ENCODE assay signal across 21 cellular contexts in genomic region chr3:141456328-141456689, GRCh38. TPM values are rescaled to one million over a fixed set of nuclear protein-coding genes. Genes with fewer than 3 reads are reported as not detected.
DNase-seq lines count a peak whose midpoint lies in the region; ATAC-seq and TF ChIP-seq lines count a peak whose summit lies in the region.
"Had no signal": no experiment of that assay in that cellular context is flagged by ENCODE, and none has a peak within 500 bp of the region (broad histone marks: within the 10 kb centered on the region; RNA-seq: fewer than 3 reads in every experiment).

No MANE protein-coding gene starts in this region.

- no peaks in the 10 kb centered on the region for H3K36me3 ChIP-seq in ACC112 (ENCODE audit: insufficient read depth, low read length)
- no peaks in the 10 kb centered on the region for H3K36me3 ChIP-seq in aorta (ENCODE audit: control insufficient read depth in 1 of 2, insufficient read depth in 2 of 2, low read length in 1 of 2)
- H3K36me3 ChIP-seq: cardiac muscle cell, MG63, upper lobe of left lung had no signal

- no peaks in the 10 kb centered on the region for H3K27me3 Mint-ChIP-seq in neural crest cell (ENCODE audit: low read depth)
- H3K27me3 Mint-ChIP-seq: activated CD8-positive, alpha-beta T cell treated with anti-CD3 and anti-CD28 coated beads for 36 hours had no signal

- peaks cover 21% of the 10 kb centered on the region for H3K4me1 Mint-ChIP-seq in neural crest cell

- no peaks in the 10 kb centered on the region for H3K79me2 ChIP-seq in ACC112 (ENCODE audit: control insufficient read depth, insufficient read depth, low read length, unreplicated experiment)

- H2AFZ ChIP-seq in ACC112 (ENCODE audit: low read length, unreplicated experiment): no peak overlapping the region

- no peaks in the 10 kb centered on the region for H3K9me3 Mint-ChIP-seq in neural crest cell
- H3K9me3 Mint-ChIP-seq: activated CD8-positive, alpha-beta T cell treated with anti-CD3 and anti-CD28 coated beads for 36 hours; activated naive CD4-positive, alpha-beta T cell treated with anti-CD3 and anti-CD28 coated beads, Interleukin-2, amount 50 U/mL, for 72 hours; stimulated activated effector memory CD8-positive, alpha-beta T cell treated with anti-CD3 and anti-CD28 coated beads, Interleukin-12 subunit alpha, Interleukin-12 subunit beta, amount 100 ng/mL, for 72 hours; T-helper 1 cell treated with Interleukin-12 subunit alpha and Interleukin-12 subunit beta and Interleukin-4 antibody, amounts not matched to agents 30 μg/mL and 1 μg/mL, for 36 hours; WTC11 had no signal

- ATAC-seq in aorta (ENCODE audit: low FRiP score) (no peak), GM21360 (IDR thresholded peaks at IDR 0.05; ENCODE audit: unreplicated experiment) (no peak), HG03442 (IDR thresholded peaks at IDR 0.05; ENCODE audit: unreplicated experiment) (no peak)
- ATAC-seq: activated CD8-positive, alpha-beta T cell treated with anti-CD3 and anti-CD28 coated beads for 36 hours; activated naive CD4-positive, alpha-beta T cell treated with anti-CD3 and anti-CD28 coated beads, Interleukin-2, amount 50 U/mL, for 72 hours; left lobe of liver; stimulated activated effector memory CD8-positive, alpha-beta T cell treated with anti-CD3 and anti-CD28 coated beads, Interleukin-12 subunit alpha, Interleukin-12 subunit beta, amount 100 ng/mL, for 72 hours; WTC11 had no signal

- WGBS in aorta, 2 donors: 92 to 94% methylated on average over 11 of the region's 11 CpGs

- H3K36me3 Mint-ChIP-seq in neural crest cell (ENCODE audit: low read depth): no peaks in the 10 kb centered on the region
- H3K36me3 Mint-ChIP-seq: activated naive CD4-positive, alpha-beta T cell treated with anti-CD3 and anti-CD28 coated beads, Interleukin-2, amount 50 U/mL, for 72 hours; stimulated activated effector memory CD8-positive, alpha-beta T cell treated with anti-CD3 and anti-CD28 coated beads, Interleukin-12 subunit alpha, Interleukin-12 subunit beta, amount 100 ng/mL, for 72 hours; WTC11 had no signal

- peak; percentile 92 for DNase-seq in GM04503 (ENCODE audit: low read depth)
- peak; percentile 28 for DNase-seq in epidermal melanocyte (ENCODE audit: insufficient read length, low spot score)
- no peak for DNase-seq in neural crest cell (ENCODE audit: low read depth, low spot score)
- DNase-seq in GM20000 (ENCODE audit: low spot score): no peak
- DNase-seq in aorta: no peak
- DNase-seq: activated CD8-positive, alpha-beta T cell treated with anti-CD3 and anti-CD28 coated beads for 36 hours; activated T-cell treated with anti-CD3 and anti-CD28 coated beads, Interleukin-2, amount 50 U/mL, for 48 hours; effector CD8-positive, alpha-beta T cell; foreskin melanocyte; MG63; NCI-H1694 treated with DMSO at 0.1 percent for 48 hours; upper lobe of left lung had no signal

- H3K4me1 ChIP-seq in ACC112 (ENCODE audit: control insufficient read depth, insufficient read depth, low read length, unreplicated experiment) (peaks cover 22% of the 10 kb centered on the region), aorta (ENCODE audit: control insufficient read depth in 1 of 2, insufficient read depth in 2 of 2, low read length in 2 of 2) (no peaks in the 10 kb centered on the region)

- TF ChIP-seq CTCF in neural crest cell (conservative IDR thresholded peaks at IDR 0.05) (no peak), GM20000 (IDR thresholded peaks at IDR 0.05; ENCODE audit: extremely low read depth, missing control alignments) (no peak)

- H3K4me3 Mint-ChIP-seq in neural crest cell: no peak overlapping the region
- H3K4me3 Mint-ChIP-seq: activated CD8-positive, alpha-beta T cell treated with anti-CD3 and anti-CD28 coated beads for 36 hours; stimulated activated effector memory CD8-positive, alpha-beta T cell treated with anti-CD3 and anti-CD28 coated beads, Interleukin-12 subunit alpha, Interleukin-12 subunit beta, amount 100 ng/mL, for 72 hours; T-helper 1 cell treated with Interleukin-12 subunit alpha and Interleukin-12 subunit beta and Interleukin-4 antibody, amounts not matched to agents 30 μg/mL and 1 μg/mL, for 36 hours; WTC11 had no signal

- H3K27me3 ChIP-seq in ACC112 (ENCODE audit: insufficient read depth, low read length) (no peaks in the 10 kb centered on the region), aorta (ENCODE audit: control insufficient read depth in 1 of 2, insufficient read depth in 2 of 2, low read length in 1 of 2) (no peaks in the 10 kb centered on the region)
- H3K27me3 ChIP-seq: cardiac muscle cell, MG63, upper lobe of left lung had no signal

- peak overlapping the region; percentile 13; the same call in 1 of the 2 replicates for H3K27ac ChIP-seq in ACC112 (ENCODE audit: low read depth, low read length)
- no peak overlapping the region for H3K27ac ChIP-seq in aorta (ENCODE audit: low read depth in 1 of 2, low read length in 2 of 2)
- H3K27ac ChIP-seq: cardiac muscle cell had no signal

- intact Hi-C loops in aorta (cut with DNase I): loop anchor here (5.0 to 10.0 kb wide), 2 partner anchors 222 to 224 kb away; partner anchors contain the start of gene PXYLP1 (in 2 of the 2)

- no peak overlapping the region for H3K4me3 ChIP-seq in ACC112 (ENCODE audit: low read depth, low read length)
- H3K4me3 ChIP-seq in aorta (ENCODE audit: low read length in 2 of 2): no peak overlapping the region
- H3K4me3 ChIP-seq: cardiac muscle cell, MG63, upper lobe of left lung had no signal

- no peaks in the 10 kb centered on the region for H3K9me3 ChIP-seq in aorta (ENCODE audit: control insufficient read depth, low read length)
- H3K9me3 ChIP-seq: MG63, upper lobe of left lung had no signal

- peak overlapping the region; percentile 47 for H3K27ac Mint-ChIP-seq in neural crest cell (ENCODE audit: unreplicated experiment)
- H3K27ac Mint-ChIP-seq: activated CD8-positive, alpha-beta T cell treated with anti-CD3 and anti-CD28 coated beads for 36 hours; activated naive CD4-positive, alpha-beta T cell treated with anti-CD3 and anti-CD28 coated beads, Interleukin-2, amount 50 U/mL, for 72 hours; stimulated activated effector memory CD8-positive, alpha-beta T cell treated with anti-CD3 and anti-CD28 coated beads, Interleukin-12 subunit alpha, Interleukin-12 subunit beta, amount 100 ng/mL, for 72 hours; T-helper 1 cell treated with Interleukin-12 subunit alpha and Interleukin-12 subunit beta and Interleukin-4 antibody, amounts not matched to agents 30 μg/mL and 1 μg/mL, for 36 hours; WTC11 had no signal

RNA-seq across cellular contexts. Expression of gene RASA2, which starts 30.5 kb away (rescaled TPM):
- 19.2 and 21.4 TPM in 2 replicates for total RNA-seq in neural crest cell
- 10 to 100 TPM; 25.5 to 26.1 TPM for total RNA-seq in aorta
- 1 to 10 TPM; 6.9 to 7.8 TPM for polyA plus RNA-seq in aorta

Comparison
In these comparisons a context has a peak if more than half of its experiments do, and no peak if none do; other contexts are left out.
1. DNase-seq: peak in GM04503 (single experiment) and epidermal melanocyte (single experiment); none in neural crest cell (single experiment), GM20000 (single experiment) and aorta (0 of 2).